33 cellular contexts compared by ENCODE assay signal in the genomic region with DNA sequence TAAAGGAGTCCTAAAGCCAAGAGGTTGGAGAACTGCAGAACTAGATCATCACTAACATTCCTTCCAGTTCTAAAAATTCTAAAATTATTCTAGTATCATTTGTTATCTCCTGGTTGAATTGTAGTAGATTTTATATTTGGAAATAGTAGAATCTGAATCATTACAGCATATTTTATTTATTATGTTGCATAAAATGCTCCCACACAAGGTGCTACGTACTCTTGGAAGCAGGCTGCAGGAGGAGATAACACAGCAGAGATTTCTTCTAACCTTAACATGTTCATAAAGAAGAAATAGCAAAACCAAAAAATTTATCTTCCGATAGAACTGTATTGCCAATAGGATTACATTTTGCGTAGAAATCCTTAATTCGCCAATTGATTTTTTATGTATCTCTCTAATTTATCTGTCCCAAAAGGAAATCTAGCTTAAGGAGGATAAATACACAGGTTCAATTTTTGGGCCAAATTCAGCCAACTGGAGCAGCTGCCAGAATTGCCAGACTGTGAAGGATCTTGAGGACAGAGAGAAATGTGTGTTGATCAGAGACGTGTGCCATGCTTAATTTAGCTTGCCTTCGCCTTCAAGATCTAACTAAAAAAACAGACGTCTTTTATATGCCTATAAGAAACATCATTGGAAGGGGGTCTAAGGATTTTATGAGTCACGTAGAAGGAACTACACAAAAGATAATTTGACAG.
A peak's percentile ranks its signal among the peaks of the same experiment; 100 is the strongest.
DNase-seq lines count a peak whose midpoint lies in the region; ATAC-seq and TF ChIP-seq lines count a peak whose summit lies in the region.
"Had no signal": no experiment of that assay in that cellular context is flagged by ENCODE, and none has a peak within 500 bp of the region (broad histone marks: within the 10 kb centered on the region; RNA-seq: fewer than 3 reads in every experiment).

No MANE protein-coding gene starts in this region.

- no peak overlapping the region for H3K4me2 ChIP-seq in smooth muscle cell
- H3K4me2 ChIP-seq: A549; BLaER1; BLaER1 treated with 17β-estradiol and CSF1 and Interleukin-3, amounts not matched to agents 10 nM and 100 nM had no signal

- no peak for TF ChIP-seq CTCF in omental fat pad (IDR thresholded peaks at IDR 0.05)
- TF ChIP-seq CTCF in thyroid gland (IDR thresholded peaks at IDR 0.05) = no peak
- no peak for TF ChIP-seq CTCF in smooth muscle cell (IDR thresholded peaks at IDR 0.05; ENCODE audit: borderline replicate concordance, insufficient read depth, poor library complexity, severe bottlenecking)

- in situ Hi-C loops in G401 (cut with HindIII; ENCODE audit: low sequenced_read_pairs) = no loop called here

- peaks cover 6 to 9% of the 10 kb centered on the region in 2 donors for H3K4me1 ChIP-seq in thyroid gland
- H3K4me1 ChIP-seq in smooth muscle cell (ENCODE audit: low read depth) = no peaks in the 10 kb centered on the region
- H3K4me1 ChIP-seq: A549; BE2C; BLaER1; BLaER1 treated with 17β-estradiol and CSF1 and Interleukin-3, amounts not matched to agents 10 nM and 100 nM; Caco-2 had no signal

- peak overlapping the region in 2 of 3 donors; percentile 14 to 26 for H3K27ac ChIP-seq in thyroid gland
- H3K27ac ChIP-seq in smooth muscle cell (ENCODE audit: low read depth) = no peak overlapping the region
- H3K27ac ChIP-seq: 22Rv1; A549; BLaER1; BLaER1 treated with 17β-estradiol and CSF1 and Interleukin-3, amounts not matched to agents 10 nM and 100 nM; C4-2B had no signal

- no peaks in the 10 kb centered on the region for H3K36me3 ChIP-seq in thyroid gland
- no peaks in the 10 kb centered on the region for H3K36me3 ChIP-seq in smooth muscle cell (ENCODE audit: low read depth)
- H3K36me3 ChIP-seq: BE2C; BLaER1; BLaER1 treated with 17β-estradiol and CSF1 and Interleukin-3, amounts not matched to agents 10 nM and 100 nM had no signal

- no peaks in the 10 kb centered on the region for H3K79me2 ChIP-seq in smooth muscle cell (ENCODE audit: low read depth)

- WGBS in thyroid gland, 2 donors = 66 to 68% methylated on average over 8 of the region's 8 CpGs
- 89% methylated on average over 8 of the region's 8 CpGs for WGBS in smooth muscle cell (ENCODE audit: low lambda C conversion rate)

- DNase-seq in G401 (ENCODE audit: low spot score) (peak; percentile 33), cerebellar cortex (ENCODE audit: low spot score) (peak; percentile 30), omental fat pad (ENCODE audit: low spot score) (no peak), thyroid gland (peak; percentile 60 to 76), kidney glomerular epithelial cell (lab: John Stamatoyannopoulos, UW) (no peak), dedifferentiated amniotic fluid mesenchymal stem cell (ENCODE audit: extremely low spot score) (no peak), smooth muscle cell (lab: John Stamatoyannopoulos, UW; ENCODE audit: unreplicated experiment) (no peak)
- DNase-seq: 8988T; ACHN; AML-193; BE2C; C1 segment of cervical spinal cord; Caco-2; Calu3; CD4-positive, alpha-beta memory T cell; CD4-positive, alpha-beta T cell; CD4-positive, CD25-positive, alpha-beta regulatory T cell; CD8-positive, alpha-beta memory T cell; CD8-positive, alpha-beta T cell; COR-L47; DMS 273 treated with DMSO at 0.1 percent for 48 hours; DMS153; DMS53; DMS79; DMS79 treated with DMSO at 0.1 percent for 48 hours; DND-41; EL had no signal

- H3K9ac ChIP-seq in smooth muscle cell (ENCODE audit: low read depth) = no peak overlapping the region
- H3K9ac ChIP-seq: BLaER1; BLaER1 treated with 17β-estradiol and CSF1 and Interleukin-3, amounts not matched to agents 10 nM and 100 nM had no signal

- H3K4me3 ChIP-seq in thyroid gland (replicated peaks in 1 of 3) (no peak overlapping the region), smooth muscle cell (no peak overlapping the region)
- H3K4me3 ChIP-seq: A549; BLaER1; BLaER1 treated with 17β-estradiol and CSF1 and Interleukin-3, amounts not matched to agents 10 nM and 100 nM had no signal

- H3K27me3 ChIP-seq in thyroid gland (no peaks in the 10 kb centered on the region), smooth muscle cell (ENCODE audit: low read depth) (peaks cover 18% of the 10 kb centered on the region)
- H3K27me3 ChIP-seq: BE2C; BLaER1; BLaER1 treated with 17β-estradiol and CSF1 and Interleukin-3, amounts not matched to agents 10 nM and 100 nM had no signal

- H4K20me1 ChIP-seq in smooth muscle cell (ENCODE audit: low read depth) = no peaks in the 10 kb centered on the region
- H4K20me1 ChIP-seq: BLaER1; BLaER1 treated with 17β-estradiol and CSF1 and Interleukin-3, amounts not matched to agents 10 nM and 100 nM had no signal

- intact Hi-C loops in thyroid gland (cut with DNase I) = no loop called here

- ATAC-seq in omental fat pad (ENCODE audit: low FRiP score) (peak; percentile 62), GM19452 (IDR thresholded peaks at IDR 0.05; ENCODE audit: unreplicated experiment) (no peak)
- ATAC-seq: A549; CD8-positive, alpha-beta T cell had no signal

- H3F3A ChIP-seq in smooth muscle cell (ENCODE audit: low read depth) = no peaks in the 10 kb centered on the region

- H2AFZ ChIP-seq in smooth muscle cell (ENCODE audit: low read depth) = no peak overlapping the region

- H3K9me3 ChIP-seq in thyroid gland (no peaks in the 10 kb centered on the region), smooth muscle cell (replicated peaks; ENCODE audit: low read depth) (peaks cover 3% of the 10 kb centered on the region)
- H3K9me3 ChIP-seq: BE2C, Caco-2 had no signal

- no peak for TF ChIP-seq POLR2A in thyroid gland (IDR thresholded peaks at IDR 0.05)

Comparison
In these comparisons a context has a peak if more than half of its experiments do, and no peak if none do; other contexts are left out.
1. DNase-seq: peak in G401 (single experiment), cerebellar cortex (single experiment) and thyroid gland (2 of 2); none in omental fat pad (single experiment), kidney glomerular epithelial cell (single experiment), dedifferentiated amniotic fluid mesenchymal stem cell (single experiment) and smooth muscle cell (single experiment).